ENCODE assay signal across 8 cellular contexts in the genomic region with DNA sequence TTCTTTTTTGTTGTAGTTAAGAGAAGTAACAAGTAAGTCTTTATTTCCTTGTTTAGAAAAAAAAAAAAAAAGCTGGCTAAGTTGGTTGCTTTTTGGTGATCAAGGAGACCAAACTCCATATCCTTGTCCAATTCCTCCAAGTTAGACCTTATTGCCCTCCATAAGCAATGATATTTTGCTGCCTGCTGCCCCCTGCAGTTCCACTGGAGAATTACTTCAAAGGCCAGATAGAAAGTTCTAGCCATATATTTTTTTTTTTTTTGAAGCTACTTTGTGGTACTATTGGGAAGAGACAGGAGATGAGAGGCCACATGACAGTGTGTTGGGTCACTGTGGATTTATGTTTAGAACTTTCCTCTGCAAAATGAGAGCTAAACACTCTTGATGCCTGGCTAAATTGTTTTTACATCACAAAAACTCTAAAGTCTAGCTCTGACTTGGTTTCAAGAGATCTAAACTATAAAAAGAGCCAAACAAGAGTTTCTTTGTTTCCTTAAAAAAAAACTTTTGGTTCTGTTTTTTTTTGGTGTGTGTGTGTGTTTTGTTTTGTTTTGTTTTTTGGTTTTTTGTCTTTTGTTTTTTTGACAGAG.
DNase-seq lines count a peak whose midpoint lies in the region; ATAC-seq and TF ChIP-seq lines count a peak whose summit lies in the region.

No MANE protein-coding gene starts in this region.

- H3K27ac ChIP-seq in foreskin keratinocyte (no peak overlapping the region), sigmoid colon (no peak overlapping the region)

- peaks cover 0 to 10% (median 0%) of the 10 kb centered on the region in 4 donors for H3K36me3 ChIP-seq in sigmoid colon

- H3K27me3 ChIP-seq in foreskin keratinocyte (no peaks in the 10 kb centered on the region), sigmoid colon (no peaks in the 10 kb centered on the region)

- TF ChIP-seq POLR2A in sigmoid colon (IDR thresholded peaks at IDR 0.05): no peak

- ATAC-seq in activated CD4-positive, CD25-positive, alpha-beta regulatory T cell treated with anti-CD3 and anti-CD28 coated beads, Interleukin-2, amount 50 U/mL, for 24 hours: no peak
- peak; percentile 65 for ATAC-seq in foreskin keratinocyte

- H3K9me3 ChIP-seq in sigmoid colon: no peaks in the 10 kb centered on the region

- no peak for TF ChIP-seq EP300 in sigmoid colon (IDR thresholded peaks at IDR 0.05)

- intact Hi-C loops in sigmoid colon (cut with DNase I): no loop called here

- DNase-seq in activated CD4-positive, CD25-positive, alpha-beta regulatory T cell treated with anti-CD3 and anti-CD28 coated beads, Interleukin-2, amount 50 U/mL, for 16 hours (ENCODE audit: low read depth, low spot score): peak; percentile 6
- DNase-seq in NAMALWA (ENCODE audit: low spot score): peak; percentile 67
- DNase-seq in activated CD8-positive, alpha-beta memory T cell treated with anti-CD3 and anti-CD28 coated beads, Interleukin-2, amount 50 U/mL, for 24 hours (ENCODE audit: extremely low read depth): peak; percentile 13
- DNase-seq in foreskin keratinocyte: no peak
- DNase-seq in sigmoid colon: no peak
- no peak for DNase-seq in cortex of kidney (lab: John Stamatoyannopoulos, UW)
- DNase-seq in GOT3 (lab: John Stamatoyannopoulos, UW): no peak

- no peak overlapping the region for H3K4me3 ChIP-seq in sigmoid colon

- TF ChIP-seq CTCF in foreskin keratinocyte (conservative IDR thresholded peaks at IDR 0.05) (peak; percentile 72), sigmoid colon (IDR thresholded peaks at IDR 0.05) (peak in 3 of 4 experiments; percentile 19 to 55 (median 28))

- H3K4me1 ChIP-seq in foreskin keratinocyte (no peaks in the 10 kb centered on the region), sigmoid colon (peaks cover 0 to 14% (median 9%) of the 10 kb centered on the region in 4 donors)

Comparison
In these comparisons a context has a peak if more than half of its experiments do, and no peak if none do; other contexts are left out.
1. DNase-seq: peak in activated CD4-positive, CD25-positive, alpha-beta regulatory T cell treated with anti-CD3 and anti-CD28 coated beads, Interleukin-2, amount 50 U/mL, for 16 hours (single experiment), NAMALWA (single experiment) and activated CD8-positive, alpha-beta memory T cell treated with anti-CD3 and anti-CD28 coated beads, Interleukin-2, amount 50 U/mL, for 24 hours (single experiment); none in foreskin keratinocyte (0 of 2), sigmoid colon (single experiment), cortex of kidney (single experiment) and GOT3 (single experiment).